8 cellular contexts compared by ENCODE assay signal in genomic region chrX:10156199-10157031, GRCh38. TPM values are rescaled to one million over a fixed set of nuclear protein-coding genes. Genes with fewer than 3 reads are reported as not detected.
DNase-seq lines count a peak whose midpoint lies in the region; ATAC-seq and TF ChIP-seq lines count a peak whose summit lies in the region.

CLCN4 (plus strand) TSS chrX:10156975; CDS start chrX:10185033, 28,058 bp downstream.

- H3K4me1 Mint-ChIP-seq in activated T-cell treated with anti-CD3 and anti-CD28 coated beads, Interleukin-2, amount 50 U/mL, for 72 hours (ENCODE audit: low read depth) = peaks cover 13% of the 10 kb centered on the region

- intact Hi-C loops in esophagus muscularis mucosa (cut with DNase I) = no loop called here
- intact Hi-C loops in mucosa of descending colon (cut with DNase I, micrococcal nuclease) = no loop called here

- DNase-seq in activated T-cell treated with anti-CD3 and anti-CD28 coated beads, Interleukin-2, amount 50 U/mL, for 72 hours = no peak
- DNase-seq in activated T-cell treated with anti-CD3 and anti-CD28 coated beads for 4 hours (no peak), esophagus muscularis mucosa (ENCODE audit: extremely low spot score) (no peak), mucosa of descending colon (peak; percentile 27 to 70 (median 58))

- H3K27me3 Mint-ChIP-seq in activated T-cell treated with anti-CD3 and anti-CD28 coated beads, Interleukin-2, amount 50 U/mL, for 72 hours (ENCODE audit: low read depth) = peaks cover 72% of the 10 kb centered on the region

- peak within 1 kb of the TSS; percentile 52 for H3K9ac ChIP-seq in HUES6 (ENCODE audit: low read length)

- H3K4me3 ChIP-seq in HUES6 (ENCODE audit: low read depth, low read length) (peak within 1 kb of the TSS; percentile 52), esophagus muscularis mucosa (peak within 1 kb of the TSS; percentile 22 to 48 (median 32)), mucosa of descending colon (no peak within 1 kb of the TSS), urinary bladder (ENCODE audit: low read depth, low read length) (no peak within 1 kb of the TSS)

- peak; percentile 21 for TF ChIP-seq POLR2A in esophagus muscularis mucosa (IDR thresholded peaks at IDR 0.05; ENCODE audit: low read depth)

- no peaks in the 10 kb centered on the region for H3K36me3 Mint-ChIP-seq in activated T-cell treated with anti-CD3 and anti-CD28 coated beads, Interleukin-2, amount 50 U/mL, for 72 hours (ENCODE audit: insufficient read depth in 2 of 2)

- peak within 1 kb of the TSS; percentile 51 to 55 for H3K4me3 Mint-ChIP-seq in activated T-cell treated with anti-CD3 and anti-CD28 coated beads, Interleukin-2, amount 50 U/mL, for 72 hours

- TF ChIP-seq CTCF in esophagus muscularis mucosa (IDR thresholded peaks at IDR 0.05) = no peak
- TF ChIP-seq CTCF in mucosa of descending colon (IDR thresholded peaks at IDR 0.05) = no peak

- H3K36me3 ChIP-seq in HUES6 (ENCODE audit: control insufficient read depth, insufficient read depth, low read length) (no peaks in the 10 kb centered on the region), esophagus muscularis mucosa (no peaks in the 10 kb centered on the region), mucosa of descending colon (ENCODE audit: low read depth) (no peaks in the 10 kb centered on the region), urinary bladder (ENCODE audit: insufficient read depth) (no peaks in the 10 kb centered on the region)

- H3K27ac Mint-ChIP-seq in activated T-cell treated with anti-CD3 and anti-CD28 coated beads, Interleukin-2, amount 50 U/mL, for 72 hours = no peak within 1 kb of the TSS

- no peak for TF ChIP-seq EP300 in esophagus muscularis mucosa (IDR thresholded peaks at IDR 0.05)

- WGBS in esophagus muscularis mucosa = 44% methylated on average over 18 of the region's 27 CpGs
- WGBS in urinary bladder = 15% methylated on average over 27 of the region's 27 CpGs

- H3K27me3 ChIP-seq in HUES6 (ENCODE audit: control insufficient read depth, insufficient read depth, low read length) (peaks cover 2% of the 10 kb centered on the region; the same call in 1 of the 2 replicates), esophagus muscularis mucosa (peaks cover 0 to 25% (median 10%) of the 10 kb centered on the region in 4 donors)

- H3K9me3 Mint-ChIP-seq in activated T-cell treated with anti-CD3 and anti-CD28 coated beads, Interleukin-2, amount 50 U/mL, for 72 hours = no peaks in the 10 kb centered on the region

- peak in 1 of 2 donors; percentile 41 for ATAC-seq in activated T-cell treated with anti-CD3 and anti-CD28 coated beads, Interleukin-2, amount 50 U/mL, for 72 hours (replicated peaks in 1 of 2)
- ATAC-seq in SK-N-SH treated with all-trans-retinoic acid at 6 μM for 48 hours = peak; percentile 44; the same call in 2 of the 3 replicates
- peak; percentile 81 for ATAC-seq in mucosa of descending colon
- no peak for ATAC-seq in HG02938 (IDR thresholded peaks at IDR 0.05; ENCODE audit: unreplicated experiment)

- H3K27ac ChIP-seq in HUES6 (ENCODE audit: low read depth, low read length) = 0 out of 2 replicates have a peak within 1 kb of the TSS, but pooled peaks have one; percentile 5
- peak within 1 kb of the TSS in 3 of 4 donors; percentile 29 to 63 (median 51) for H3K27ac ChIP-seq in esophagus muscularis mucosa (replicated peaks in 1 of 4)
- peak within 1 kb of the TSS; percentile 56 for H3K27ac ChIP-seq in urinary bladder (ENCODE audit: low read depth)

- H3K9me3 ChIP-seq in HUES6 (ENCODE audit: control insufficient read depth, insufficient read depth, low read depth, low read length) = no peaks in the 10 kb centered on the region
- no peaks in the 10 kb centered on the region for H3K9me3 ChIP-seq in esophagus muscularis mucosa
- no peaks in the 10 kb centered on the region for H3K9me3 ChIP-seq in mucosa of descending colon

- H3K4me1 ChIP-seq in HUES6 (ENCODE audit: control insufficient read depth, insufficient read depth, low read length) (peaks cover 42% of the 10 kb centered on the region), esophagus muscularis mucosa (peaks cover 5 to 11% (median 7%) of the 10 kb centered on the region in 4 donors), mucosa of descending colon (ENCODE audit: low read depth) (no peaks in the 10 kb centered on the region), urinary bladder (ENCODE audit: insufficient read depth) (no peaks in the 10 kb centered on the region)

TF ChIP-seq in SK-N-SH treated with all-trans-retinoic acid at 6 μM for 48 hours, 23 proteins besides CTCF, POLR2A, EP300 and RAD21:
- no peak for TF ChIP-seq BACH2 (CRISPR knock-in tag; IDR thresholded peaks at IDR 0.05; ENCODE audit: borderline replicate concordance)
- TF ChIP-seq ARNTL (CRISPR knock-in tag; IDR thresholded peaks at IDR 0.05; ENCODE audit: borderline replicate concordance, low read depth) = no peak
TF ChIP-seq in SK-N-SH treated with all-trans-retinoic acid at 6 μM for 48 hours: peak in this region for 0.

RNA-seq across cellular contexts. Expression of gene CLCN4, which starts in this region (rescaled TPM):
- under 1 TPM; 0.02 to 0.19 TPM for total RNA-seq in activated T-cell treated with anti-CD3 and anti-CD28 coated beads, Interleukin-2, amount 50 U/mL, for 72 hours
- total RNA-seq in esophagus muscularis mucosa (1 to 10 TPM in 2 of 4 donors, under 1 TPM in 2; 0.42 to 1.8 (median 1.1) TPM), mucosa of descending colon (1 to 10 TPM in 2 of 3 donors, under 1 TPM in 1; 0.26 to 1.8 (median 1.7) TPM), urinary bladder (4.4 TPM)
- polyA plus RNA-seq in urinary bladder = 1.0 TPM

Comparison
In these comparisons a context has a peak if more than half of its experiments do, and no peak if none do; other contexts are left out.
1. DNase-seq: peak in mucosa of descending colon (3 of 3); none in activated T-cell treated with anti-CD3 and anti-CD28 coated beads, Interleukin-2, amount 50 U/mL, for 72 hours (0 of 2), activated T-cell treated with anti-CD3 and anti-CD28 coated beads for 4 hours (single experiment) and esophagus muscularis mucosa (single experiment).
2. H3K27ac ChIP-seq: peak in every context shown above with its lines; median percentile 56 in urinary bladder; 51 in esophagus muscularis mucosa; 5 in HUES6.
3. H3K4me3 ChIP-seq: peak in HUES6 (single experiment) and esophagus muscularis mucosa (4 of 4); none in mucosa of descending colon (single experiment) and urinary bladder (single experiment).